25 cellular contexts compared by ENCODE assay signal in the genomic region with DNA sequence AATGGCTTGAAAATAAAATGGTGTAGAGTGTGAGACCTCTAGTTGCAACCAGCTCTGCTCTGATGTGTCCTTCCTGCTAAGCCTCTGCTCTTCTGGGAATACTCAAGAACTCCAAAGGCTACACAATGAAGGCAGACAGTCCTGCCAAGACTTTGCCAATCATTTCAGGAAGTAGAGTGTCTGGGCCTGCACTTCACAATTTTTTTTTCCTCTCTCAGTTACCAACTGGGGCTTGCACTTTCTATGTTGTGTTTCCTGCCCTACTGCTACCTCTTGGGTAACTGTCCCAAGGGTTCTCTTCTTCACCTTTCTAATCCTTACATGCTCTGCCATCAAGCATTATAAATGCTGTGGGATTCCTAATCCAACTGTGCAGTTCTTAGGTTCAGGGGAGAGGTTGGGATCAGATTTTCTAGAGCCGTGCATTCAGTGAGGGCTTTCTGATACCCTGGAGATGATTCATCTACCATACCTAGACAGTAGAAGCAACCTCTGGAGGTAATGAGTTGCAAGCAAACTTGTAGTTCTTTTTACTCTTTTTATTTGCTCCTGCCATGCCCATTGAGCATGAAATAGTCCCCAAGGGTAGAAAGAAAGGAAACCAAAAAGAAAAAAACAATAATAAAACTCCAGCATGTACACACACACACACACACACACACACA.
A peak's percentile ranks its signal among the peaks of the same experiment; 100 is the strongest.
DNase-seq lines count a peak whose midpoint lies in the region; ATAC-seq and TF ChIP-seq lines count a peak whose summit lies in the region.
"Had no signal": no experiment of that assay in that cellular context is flagged by ENCODE, and none has a peak within 500 bp of the region (broad histone marks: within the 10 kb centered on the region; RNA-seq: fewer than 3 reads in every experiment).

No MANE protein-coding gene starts in this region.

- intact Hi-C loops in activated CD4-positive, alpha-beta T cell treated with anti-CD3 and anti-CD28 coated beads, Interleukin-2, amount 10 ng/mL, durations not matched to agents 24 days and 14 days (cut with micrococcal nuclease): loop anchor here (10.0 kb wide), 1 partner anchor 178 kb away; no protein-coding TSS in a partner anchor

- peaks cover 14% of the 10 kb centered on the region for H3K9me3 Mint-ChIP-seq in activated CD4-positive, alpha-beta T cell treated with anti-CD3 and anti-CD28 coated beads, Interleukin-2, amount 10 ng/mL, durations not matched to agents 24 days and 14 days
- no peaks in the 10 kb centered on the region for H3K9me3 Mint-ChIP-seq in CD4-positive, CD25-positive, alpha-beta regulatory T cell
- no peaks in the 10 kb centered on the region for H3K9me3 Mint-ChIP-seq in endothelial cell (ENCODE audit: unreplicated experiment)
- H3K9me3 Mint-ChIP-seq: dendritic cell treated with granulocyte-macrophage colony-stimulating factor and Interleukin-4, amounts not matched to agents 40 ng/mL and 50 ng/mL, for 4 days; IgD-negative memory B cell; memory B cell had no signal

- H3K4me3 ChIP-seq in CD4-positive, CD25-positive, alpha-beta regulatory T cell (ENCODE audit: low read depth, low read length): peak overlapping the region; percentile 14
- no peak overlapping the region for H3K4me3 ChIP-seq in Karpas-422 (ENCODE audit: low read length)
- H3K4me3 ChIP-seq: A549, HAP-1, MG63, SJSA1 had no signal

- no peaks in the 10 kb centered on the region for H3K9me3 ChIP-seq in CD4-positive, CD25-positive, alpha-beta regulatory T cell (ENCODE audit: control insufficient read depth in 2 of 2, low read length in 2 of 2)
- no peaks in the 10 kb centered on the region for H3K9me3 ChIP-seq in Karpas-422 (ENCODE audit: low read length)
- H3K9me3 ChIP-seq: A549, MG63, SJSA1 had no signal

- no peak overlapping the region for H3K9ac ChIP-seq in Karpas-422 (ENCODE audit: low read length)

- H3K4me1 Mint-ChIP-seq in activated CD4-positive, alpha-beta T cell treated with anti-CD3 and anti-CD28 coated beads, Interleukin-2, amount 10 ng/mL, durations not matched to agents 24 days and 14 days: peaks cover 21% of the 10 kb centered on the region
- peaks cover 0 to 34% (median 22%) of the 10 kb centered on the region in 4 donors for H3K4me1 Mint-ChIP-seq in CD4-positive, CD25-positive, alpha-beta regulatory T cell
- H3K4me1 Mint-ChIP-seq in endothelial cell (ENCODE audit: unreplicated experiment): peaks cover 4% of the 10 kb centered on the region
- H3K4me1 Mint-ChIP-seq: IgD-negative memory B cell, memory B cell had no signal

- no peak overlapping the region for H3K27ac ChIP-seq in CD4-positive, CD25-positive, alpha-beta regulatory T cell (ENCODE audit: insufficient read depth, low read length, poor library complexity, severe bottlenecking)
- no peak overlapping the region for H3K27ac ChIP-seq in Karpas-422 (ENCODE audit: low read length)
- no peak overlapping the region for H3K27ac ChIP-seq in foreskin keratinocyte
- H3K27ac ChIP-seq in substantia nigra (ENCODE audit: low read depth, low read length, poor library complexity, severe bottlenecking): no peak overlapping the region
- H3K27ac ChIP-seq: A549, SJSA1, VCaP had no signal

- H3K36me3 Mint-ChIP-seq in activated CD4-positive, alpha-beta T cell treated with anti-CD3 and anti-CD28 coated beads, Interleukin-2, amount 10 ng/mL, durations not matched to agents 24 days and 14 days (ENCODE audit: low read depth): no peaks in the 10 kb centered on the region
- no peaks in the 10 kb centered on the region for H3K36me3 Mint-ChIP-seq in CD4-positive, CD25-positive, alpha-beta regulatory T cell
- H3K36me3 Mint-ChIP-seq in endothelial cell (ENCODE audit: low read depth, unreplicated experiment): no peaks in the 10 kb centered on the region
- H3K36me3 Mint-ChIP-seq: IgD-negative memory B cell, memory B cell had no signal

- ATAC-seq in CD4-positive, CD25-positive, alpha-beta regulatory T cell (ENCODE audit: low read depth in 2 of 2): peak; percentile 68
- ATAC-seq in foreskin keratinocyte (peak; percentile 33), GM18858 (IDR thresholded peaks at IDR 0.05; ENCODE audit: unreplicated experiment) (no peak)
- ATAC-seq: A549, T-helper 17 cell had no signal

- no peaks in the 10 kb centered on the region for H3K27me3 Mint-ChIP-seq in activated CD4-positive, alpha-beta T cell treated with anti-CD3 and anti-CD28 coated beads, Interleukin-2, amount 10 ng/mL, durations not matched to agents 24 days and 14 days
- peaks cover 3% of the 10 kb centered on the region for H3K27me3 Mint-ChIP-seq in CD4-positive, CD25-positive, alpha-beta regulatory T cell
- H3K27me3 Mint-ChIP-seq in endothelial cell (ENCODE audit: unreplicated experiment): no peaks in the 10 kb centered on the region
- H3K27me3 Mint-ChIP-seq: dendritic cell treated with granulocyte-macrophage colony-stimulating factor and Interleukin-4, amounts not matched to agents 40 ng/mL and 50 ng/mL, for 4 days; IgD-negative memory B cell; memory B cell; T-helper 17 cell had no signal

- 0 out of 2 replicates have a peak overlapping the region, but pooled peaks have one; percentile 5 for H2AFZ ChIP-seq in Karpas-422 (ENCODE audit: low read length)

- TF ChIP-seq CTCF in foreskin keratinocyte (conservative IDR thresholded peaks at IDR 0.05): no peak
- no peak for TF ChIP-seq CTCF in endothelial cell (IDR thresholded peaks at IDR 0.05; ENCODE audit: unreplicated experiment)

- peak overlapping the region; percentile 4 for H3K27ac Mint-ChIP-seq in activated CD4-positive, alpha-beta T cell treated with anti-CD3 and anti-CD28 coated beads, Interleukin-2, amount 10 ng/mL, durations not matched to agents 24 days and 14 days
- H3K27ac Mint-ChIP-seq in CD4-positive, CD25-positive, alpha-beta regulatory T cell: peak overlapping the region; percentile 72 to 83 (median 83)
- H3K27ac Mint-ChIP-seq in endothelial cell (ENCODE audit: unreplicated experiment): no peak overlapping the region
- H3K27ac Mint-ChIP-seq: dendritic cell treated with granulocyte-macrophage colony-stimulating factor and Interleukin-4, amounts not matched to agents 40 ng/mL and 50 ng/mL, for 4 days; IgD-negative memory B cell; memory B cell; T-helper 17 cell had no signal

- DNase-seq in activated CD4-positive, alpha-beta T cell treated with anti-CD3 and anti-CD28 coated beads, Interleukin-2, amount 10 ng/mL, durations not matched to agents 24 days and 14 days: peak; percentile 67
- no peak for DNase-seq in activated CD4-positive, alpha-beta T cell treated with anti-CD3 and anti-CD28 coated beads for 1 hour
- peak in 2 of 3 donors; percentile 20 to 65 for DNase-seq in CD4-positive, CD25-positive, alpha-beta regulatory T cell
- DNase-seq in Karpas-422 (no peak), foreskin keratinocyte (peak; percentile 3 to 20), substantia nigra (lab: John Stamatoyannopoulos, UW) (no peak), endothelial cell (ENCODE audit: low spot score) (no peak)
- DNase-seq: amniotic stem cell, C1 segment of cervical spinal cord, EL, left cardiac atrium, MG63, NCI-H1417, NCI-H2107, NCI-H510A treated with DMSO at 0.1 percent for 48 hours, occipital lobe, T-helper 17 cell had no signal

- no peaks in the 10 kb centered on the region for H4K20me1 ChIP-seq in Karpas-422 (ENCODE audit: insufficient read depth, low read depth, low read length)

- peaks cover 5% of the 10 kb centered on the region for H3K4me1 ChIP-seq in CD4-positive, CD25-positive, alpha-beta regulatory T cell (ENCODE audit: control insufficient read depth, insufficient read depth, low read length, poor library complexity, severe bottlenecking)
- H3K4me1 ChIP-seq in Karpas-422 (ENCODE audit: low read length) (peaks cover 16% of the 10 kb centered on the region), foreskin keratinocyte (no peaks in the 10 kb centered on the region)
- H3K4me1 ChIP-seq: A549, HAP-1, SJSA1 had no signal

- H3K79me2 ChIP-seq in Karpas-422 (ENCODE audit: low read length): no peaks in the 10 kb centered on the region

- no peaks in the 10 kb centered on the region for H3K36me3 ChIP-seq in CD4-positive, CD25-positive, alpha-beta regulatory T cell (ENCODE audit: control insufficient read depth, insufficient read depth, low read length)
- H3K36me3 ChIP-seq in Karpas-422 (ENCODE audit: insufficient read depth, low read length): no peaks in the 10 kb centered on the region
- H3K36me3 ChIP-seq: HAP-1, MG63, SJSA1 had no signal

- H3K4me2 ChIP-seq in Karpas-422 (ENCODE audit: low read depth, low read length, poor library complexity, severe bottlenecking): no peak overlapping the region
- H3K4me2 ChIP-seq: A549 had no signal

- no peaks in the 10 kb centered on the region for H3K27me3 ChIP-seq in CD4-positive, CD25-positive, alpha-beta regulatory T cell (ENCODE audit: control insufficient read depth, insufficient read depth, low read length)
- H3K27me3 ChIP-seq in Karpas-422 (ENCODE audit: low read length): no peaks in the 10 kb centered on the region
- H3K27me3 ChIP-seq in foreskin keratinocyte: no peaks in the 10 kb centered on the region
- H3K27me3 ChIP-seq: SJSA1 had no signal

- H3K9me2 ChIP-seq in Karpas-422 (replicated peaks; ENCODE audit: insufficient read depth, low read length): no peaks in the 10 kb centered on the region

- H3K4me3 Mint-ChIP-seq in activated CD4-positive, alpha-beta T cell treated with anti-CD3 and anti-CD28 coated beads, Interleukin-2, amount 10 ng/mL, durations not matched to agents 24 days and 14 days: no peak overlapping the region
- peak overlapping the region in 1 of 4 donors; percentile 53 for H3K4me3 Mint-ChIP-seq in CD4-positive, CD25-positive, alpha-beta regulatory T cell
- H3K4me3 Mint-ChIP-seq in endothelial cell (ENCODE audit: unreplicated experiment): no peak overlapping the region
- H3K4me3 Mint-ChIP-seq: dendritic cell treated with granulocyte-macrophage colony-stimulating factor and Interleukin-4, amounts not matched to agents 40 ng/mL and 50 ng/mL, for 4 days; IgD-negative memory B cell; memory B cell; T-helper 17 cell had no signal

Comparison
In these comparisons a context has a peak if more than half of its experiments do, and no peak if none do; other contexts are left out.
1. DNase-seq: peak in activated CD4-positive, alpha-beta T cell treated with anti-CD3 and anti-CD28 coated beads, Interleukin-2, amount 10 ng/mL, durations not matched to agents 24 days and 14 days (single experiment), CD4-positive, CD25-positive, alpha-beta regulatory T cell (2 of 3) and foreskin keratinocyte (2 of 2); none in activated CD4-positive, alpha-beta T cell treated with anti-CD3 and anti-CD28 coated beads for 1 hour (single experiment), Karpas-422 (single experiment), substantia nigra (0 of 49) and endothelial cell (single experiment).